ENCODE assay signal across 22 cellular contexts in the genomic region with DNA sequence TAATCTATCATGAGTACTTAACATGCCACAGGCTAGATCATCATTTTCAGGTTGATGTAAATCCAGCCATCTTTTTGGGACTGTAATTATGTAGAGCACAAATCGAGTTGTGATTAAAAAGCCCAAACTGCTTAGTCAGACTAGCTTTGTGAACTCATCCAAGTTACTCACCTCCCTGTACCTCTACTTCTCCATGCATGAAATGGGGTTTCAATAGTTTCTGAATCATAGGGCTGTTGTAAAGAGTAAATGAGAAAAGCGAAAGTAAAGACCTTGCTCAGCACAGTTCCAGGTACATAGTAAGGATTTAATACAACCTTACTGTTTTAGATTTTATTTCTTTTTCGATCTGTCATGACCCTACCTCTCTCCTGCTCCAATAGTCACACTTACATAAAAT.
DNase-seq lines count a peak whose midpoint lies in the region; ATAC-seq and TF ChIP-seq lines count a peak whose summit lies in the region.
"Had no signal": no experiment of that assay in that cellular context is flagged by ENCODE, and none has a peak within 500 bp of the region (broad histone marks: within the 10 kb centered on the region; RNA-seq: fewer than 3 reads in every experiment).

No MANE protein-coding gene starts in this region.

- intact Hi-C loops in IMR-90 (cut with micrococcal nuclease): no loop called here

- peaks cover 0 to 2% of the 10 kb centered on the region in 2 experiments; a peak in 2 of 4 replicates for H3K4me1 ChIP-seq in SK-N-SH (ENCODE audit: control insufficient read depth in 1 of 2, insufficient read depth in 2 of 2, low read depth in 1 of 2, low read length in 1 of 2)
- H3K4me1 ChIP-seq in IMR-90 (ENCODE audit: control insufficient read depth, insufficient read depth, low read length): no peaks in the 10 kb centered on the region

- H2BK15ac ChIP-seq in IMR-90 (ENCODE audit: low read depth, low read length): no peak overlapping the region

- H3K27ac Mint-ChIP-seq in activated T-helper 17 cell treated with anti-CD3 and anti-CD28 coated beads, Interleukin-2, amount 50 U/mL, for 72 hours: no peak overlapping the region
- no peak overlapping the region for H3K27ac Mint-ChIP-seq in stimulated activated effector memory CD8-positive, alpha-beta T cell treated with anti-CD3 and anti-CD28 coated beads, Interleukin-12 subunit alpha, Interleukin-12 subunit beta, amount 100 ng/mL, for 72 hours
- H3K27ac Mint-ChIP-seq: CD8-positive, alpha-beta T cell; IgD-negative memory B cell had no signal

- TF ChIP-seq RAD21 in SK-N-SH (IDR thresholded peaks at IDR 0.05; ENCODE audit: low read length): no peak
- no peak for TF ChIP-seq RAD21 in IMR-90 (IDR thresholded peaks at IDR 0.05; ENCODE audit: low read length)

- CTCF ChIA-PET in SK-N-SH (lab: Yijun Ruan, JAX) (interaction anchor here (0.8 kb wide), 1 partner anchor 23 kb away, joined by 3 read pairs; no protein-coding TSS in a partner anchor), IMR-90 (lab: Yijun Ruan, JAX) (no interaction called here)

- no peak overlapping the region for H4K5ac ChIP-seq in IMR-90 (ENCODE audit: low read depth, low read length)

- H2AK5ac ChIP-seq in IMR-90 (ENCODE audit: low read depth, low read length): no peak overlapping the region

- POLR2A ChIA-PET in SK-N-SH (lab: Yijun Ruan, JAX): no interaction called here
- POLR2A ChIA-PET in IMR-90 (lab: Charles Lee; ENCODE audit: unreplicated experiment): no interaction called here

- H3K36me3 ChIP-seq in SK-N-SH (replicated peaks in 1 of 2; ENCODE audit: control insufficient read depth in 1 of 2, insufficient read depth in 2 of 2, low read length in 1 of 2): no peaks in the 10 kb centered on the region
- no peaks in the 10 kb centered on the region for H3K36me3 ChIP-seq in IMR-90 (ENCODE audit: control insufficient read depth, insufficient read depth, low read length)

- no peak overlapping the region for H3K18ac ChIP-seq in IMR-90 (ENCODE audit: low read depth, low read length)

- no peak overlapping the region for H2BK5ac ChIP-seq in IMR-90 (ENCODE audit: low read depth, low read length, poor library complexity, severe bottlenecking)

- H3K4ac ChIP-seq in IMR-90 (ENCODE audit: low read depth, low read length): no peak overlapping the region

- no peak overlapping the region for H2BK20ac ChIP-seq in IMR-90 (ENCODE audit: low read depth, low read length)

- H2BK120ac ChIP-seq in IMR-90 (ENCODE audit: low read depth, low read length): no peak overlapping the region

- peaks cover 15% of the 10 kb centered on the region for H3K27me3 Mint-ChIP-seq in activated T-helper 17 cell treated with anti-CD3 and anti-CD28 coated beads, Interleukin-2, amount 50 U/mL, for 72 hours

- TF ChIP-seq CTCF in SK-N-SH (IDR thresholded peaks at IDR 0.05) (no peak), IMR-90 (conservative IDR thresholded peaks at IDR 0.05; ENCODE audit: low read depth, low read length) (no peak)

- H2AFZ ChIP-seq in SK-N-SH (ENCODE audit: low read depth) (no peak overlapping the region), IMR-90 (replicated peaks; ENCODE audit: low read length, poor library complexity) (no peak overlapping the region)

- H4K8ac ChIP-seq in IMR-90 (ENCODE audit: low read depth in 2 of 2, low read length in 2 of 2): no peak overlapping the region

- DNase-seq in SK-N-SH: no peak
- DNase-seq in IMR-90: no peak
- no peak for DNase-seq in stimulated activated effector memory CD8-positive, alpha-beta T cell treated with anti-CD3 and anti-CD28 coated beads, Interleukin-12 subunit alpha, Interleukin-12 subunit beta, amount 100 ng/mL, for 72 hours (ENCODE audit: low spot score in 2 of 2)
- DNase-seq in middle frontal gyrus (ENCODE audit: extremely low spot score, low spot score): no peak
- no peak for DNase-seq in NCI-H1694 (lab: John Stamatoyannopoulos, UW)
- no peak for DNase-seq in NK-92 (lab: John Stamatoyannopoulos, UW; ENCODE audit: unreplicated experiment)
- DNase-seq: C1 segment of cervical spinal cord; Calu3; CD8-positive, alpha-beta T cell; DMS153; GDM1; GOT3; NCI-H187; NCI-H2107; NCI-H446 treated with DMSO at 0.1 percent for 48 hours; NCI-H526 treated with DMSO at 0.1 percent for 48 hours had no signal

- in situ Hi-C loops in IMR-90 (cut with MboI; ENCODE audit: low sequenced_read_pairs): no loop called here

- H3K4me2 ChIP-seq in SK-N-SH (no peak overlapping the region), IMR-90 (ENCODE audit: low read depth, low read length) (peak overlapping the region; percentile 62; the same call in 1 of the 2 replicates)

- H3K56ac ChIP-seq in IMR-90 (ENCODE audit: extremely low read depth, insufficient read depth, low read length): no peak overlapping the region

- H3K9me3 ChIP-seq in SK-N-SH (no peaks in the 10 kb centered on the region), IMR-90 (ENCODE audit: control insufficient read depth, insufficient read depth, low read length) (no peaks in the 10 kb centered on the region)

- peaks cover 4% of the 10 kb centered on the region for H3K9me3 Mint-ChIP-seq in activated T-helper 17 cell treated with anti-CD3 and anti-CD28 coated beads, Interleukin-2, amount 50 U/mL, for 72 hours
- no peaks in the 10 kb centered on the region for H3K9me3 Mint-ChIP-seq in stimulated activated effector memory CD8-positive, alpha-beta T cell treated with anti-CD3 and anti-CD28 coated beads, Interleukin-12 subunit alpha, Interleukin-12 subunit beta, amount 100 ng/mL, for 72 hours
- H3K9me3 Mint-ChIP-seq: CD8-positive, alpha-beta T cell; IgD-negative memory B cell had no signal

- H4K20me1 ChIP-seq in SK-N-SH (ENCODE audit: insufficient read depth) (no peaks in the 10 kb centered on the region), IMR-90 (ENCODE audit: insufficient read depth, low read length) (no peaks in the 10 kb centered on the region)

- dilution Hi-C loops in IMR-90 (cut with HindIII; ENCODE audit: low sequenced_read_pairs, unreplicated experiment): no loop called here

- no peaks in the 10 kb centered on the region for H3K36me3 Mint-ChIP-seq in activated T-helper 17 cell treated with anti-CD3 and anti-CD28 coated beads, Interleukin-2, amount 50 U/mL, for 72 hours (ENCODE audit: low read depth)
- H3K36me3 Mint-ChIP-seq in stimulated activated effector memory CD8-positive, alpha-beta T cell treated with anti-CD3 and anti-CD28 coated beads, Interleukin-12 subunit alpha, Interleukin-12 subunit beta, amount 100 ng/mL, for 72 hours: no peaks in the 10 kb centered on the region
- H3K36me3 Mint-ChIP-seq: CD8-positive, alpha-beta T cell; IgD-negative memory B cell had no signal

- no TSS peak for BruUV-seq in IMR-90 (replicated peaks; lab: Mats Ljungman, UMichigan)

- no peak overlapping the region for H2AK9ac ChIP-seq in IMR-90 (replicated peaks; ENCODE audit: low read depth, low read length, poor library complexity)

- no peak for TF ChIP-seq EP300 in SK-N-SH (IDR thresholded peaks at IDR 0.05; ENCODE audit: borderline replicate concordance in 1 of 2, low read depth in 1 of 2, low read length in 1 of 2)

- ATAC-seq in SK-N-SH treated with all-trans-retinoic acid at 6 μM for 48 hours (no peak), IMR-90 (ENCODE audit: low read depth) (no peak)
- ATAC-seq in activated T-helper 17 cell treated with anti-CD3 and anti-CD28 coated beads, Interleukin-2, amount 50 U/mL, for 72 hours (replicated peaks): peak; percentile 91
- ATAC-seq in stimulated activated effector memory CD8-positive, alpha-beta T cell treated with anti-CD3 and anti-CD28 coated beads, Interleukin-12 subunit alpha, Interleukin-12 subunit beta, amount 100 ng/mL, for 72 hours: peak; percentile 63
- ATAC-seq: CD8-positive, alpha-beta T cell; HCT116; Panc1 had no signal

- no peak overlapping the region for H3K23ac ChIP-seq in IMR-90 (ENCODE audit: low read depth, low read length)

- WGBS in SK-N-SH (ENCODE audit: low lambda C conversion rate): 67% methylated on average over 3 of the region's 3 CpGs
- no CpG with 5 or more reads among the region's 3 CpGs for WGBS in IMR-90 (ENCODE audit: extremely low coverage in 2 of 2, insufficient read length in 1 of 2), 2 experiments

- H3K4me1 Mint-ChIP-seq in activated T-helper 17 cell treated with anti-CD3 and anti-CD28 coated beads, Interleukin-2, amount 50 U/mL, for 72 hours: no peaks in the 10 kb centered on the region
- no peaks in the 10 kb centered on the region for H3K4me1 Mint-ChIP-seq in stimulated activated effector memory CD8-positive, alpha-beta T cell treated with anti-CD3 and anti-CD28 coated beads, Interleukin-12 subunit alpha, Interleukin-12 subunit beta, amount 100 ng/mL, for 72 hours
- H3K4me1 Mint-ChIP-seq: IgD-negative memory B cell had no signal

- H3K9ac ChIP-seq in SK-N-SH (no peak overlapping the region), IMR-90 (ENCODE audit: low read depth, low read length) (no peak overlapping the region)

- no peaks in the 10 kb centered on the region for H3K9me1 ChIP-seq in IMR-90 (ENCODE audit: insufficient read depth, low read length)

- H3K79me2 ChIP-seq in SK-N-SH (ENCODE audit: insufficient read depth): no peaks in the 10 kb centered on the region

- H3K27ac ChIP-seq in SK-N-SH (ENCODE audit: low read depth in 2 of 2, low read length in 1 of 2) (no peak overlapping the region; a peak in 1 of 4 replicates), IMR-90 (ENCODE audit: insufficient read depth, low read length) (no peak overlapping the region)
- H3K27ac ChIP-seq: 22Rv1 had no signal

- H3K79me1 ChIP-seq in IMR-90 (ENCODE audit: low read depth in 1 of 2, low read length in 2 of 2): no peaks in the 10 kb centered on the region

- no peak for TF ChIP-seq POLR2A in IMR-90 (IDR thresholded peaks at IDR 0.05; ENCODE audit: low read depth, low read length)

- H3F3A ChIP-seq in SK-N-SH (replicated peaks; ENCODE audit: insufficient read depth): no peaks in the 10 kb centered on the region

- H3K9me2 ChIP-seq in SK-N-SH: no peaks in the 10 kb centered on the region

- H4K91ac ChIP-seq in IMR-90 (ENCODE audit: insufficient read depth, low read depth, low read length): no peak overlapping the region

- H3K27me3 ChIP-seq in SK-N-SH (ENCODE audit: insufficient read depth) (no peaks in the 10 kb centered on the region), IMR-90 (ENCODE audit: control insufficient read depth, insufficient read depth, low read length) (no peaks in the 10 kb centered on the region; the same call in none of the 2 replicates)

- no peak overlapping the region for H3K4me3 Mint-ChIP-seq in activated T-helper 17 cell treated with anti-CD3 and anti-CD28 coated beads, Interleukin-2, amount 50 U/mL, for 72 hours
- no peak overlapping the region for H3K4me3 Mint-ChIP-seq in stimulated activated effector memory CD8-positive, alpha-beta T cell treated with anti-CD3 and anti-CD28 coated beads, Interleukin-12 subunit alpha, Interleukin-12 subunit beta, amount 100 ng/mL, for 72 hours
- H3K4me3 Mint-ChIP-seq: CD8-positive, alpha-beta T cell; IgD-negative memory B cell had no signal

- no peak overlapping the region for H3K14ac ChIP-seq in IMR-90 (replicated peaks; ENCODE audit: low read depth, low read length)

- H3K4me3 ChIP-seq in SK-N-SH (ENCODE audit: low read depth in 2 of 2, low read length in 1 of 2) (no peak overlapping the region), IMR-90 (ENCODE audit: insufficient read depth, low read depth, low read length) (no peak overlapping the region)

TF ChIP-seq in SK-N-SH treated with all-trans-retinoic acid at 6 μM for 48 hours, 23 proteins besides CTCF, POLR2A, EP300 and RAD21 (continues in another document):
- no peak for TF ChIP-seq CSDC2 (CRISPR knock-in tag; IDR thresholded peaks at IDR 0.05)

TF ChIP-seq in IMR-90, 13 proteins besides CTCF, POLR2A, EP300 and RAD21 (continues in another document):
- TF ChIP-seq MAFK (IDR thresholded peaks at IDR 0.05; ENCODE audit: low read depth, low read length): no peak

Comparison
In these comparisons a context has a peak if more than half of its experiments do, and no peak if none do; other contexts are left out.
1. ATAC-seq: peak in activated T-helper 17 cell treated with anti-CD3 and anti-CD28 coated beads, Interleukin-2, amount 50 U/mL, for 72 hours (single experiment) and stimulated activated effector memory CD8-positive, alpha-beta T cell treated with anti-CD3 and anti-CD28 coated beads, Interleukin-12 subunit alpha, Interleukin-12 subunit beta, amount 100 ng/mL, for 72 hours (single experiment); none in SK-N-SH treated with all-trans-retinoic acid at 6 μM for 48 hours (single experiment) and IMR-90 (single experiment).